Comparison of ENCODE assay signal across 2 cellular contexts in the genomic region with DNA sequence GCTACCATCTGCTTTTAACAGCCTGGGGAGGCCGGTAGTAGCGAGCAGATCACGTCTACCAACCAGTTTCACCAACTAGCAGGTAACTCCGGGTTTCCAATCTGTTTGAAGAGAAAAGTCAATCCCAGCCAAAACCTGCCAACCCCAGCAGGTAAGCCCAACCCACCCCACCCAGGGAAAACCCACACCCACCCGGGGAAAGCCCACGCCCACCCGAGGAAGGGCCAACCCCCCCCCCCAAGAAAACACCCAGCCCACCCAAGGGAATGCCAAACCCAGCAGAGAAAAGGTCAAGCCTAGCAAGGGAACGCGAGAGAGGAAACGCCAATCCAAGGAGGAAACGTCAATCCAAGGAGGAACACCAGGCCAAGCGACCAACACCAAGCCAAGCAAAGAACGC. TPM values are rescaled to one million over a fixed set of nuclear protein-coding genes. Genes with fewer than 3 reads are reported as not detected.
"Had no signal": no experiment of that assay in that cellular context is flagged by ENCODE, and none has a peak within 500 bp of the region (broad histone marks: within the 10 kb centered on the region; RNA-seq: fewer than 3 reads in every experiment).

POTEI (minus strand) TSS at position 101 of the 400 bp plus-strand sequence; CDS start at position 8, 93 bp downstream.

RNA-seq across cellular contexts. Expression of gene POTEI, which starts in this region (rescaled TPM):
- total RNA-seq: GM23248, HFFc6 had no signal
- polyA plus RNA-seq: GM23248 had no signal
